1 cellular context compared by ENCODE assay signal in genomic region chr2:236769981-236770671, GRCh38.
TF ChIP-seq lines count a peak whose summit lies in the region.

No MANE protein-coding gene starts in this region.

TF ChIP-seq in HepG2, 621 proteins besides CTCF, POLR2A, EP300 and RAD21 (continued from another document):
- TF ChIP-seq HNF1A (IDR thresholded peaks at IDR 0.05; ENCODE audit: low read depth): no peak
- TF ChIP-seq HNF1A (CRISPR knock-in tag; IDR thresholded peaks at IDR 0.05; ENCODE audit: borderline replicate concordance): no peak
- no peak for TF ChIP-seq TOE1 (CRISPR knock-in tag; IDR thresholded peaks at IDR 0.05)
- TF ChIP-seq PCBP2 (optimal IDR thresholded peaks at IDR 0.05; ENCODE audit: low read depth, low read length, poor library complexity, severe bottlenecking): no peak
- no peak for TF ChIP-seq REXO4 (CRISPR knock-in tag; IDR thresholded peaks at IDR 0.05; ENCODE audit: borderline replicate concordance)
